Comparison of ENCODE assay signal across 8 cellular contexts in genomic region chr5:180810210-180811011, GRCh38. TPM values are rescaled to one million over a fixed set of nuclear protein-coding genes. Genes with fewer than 3 reads are reported as not detected.
DNase-seq lines count a peak whose midpoint lies in the region; ATAC-seq and TF ChIP-seq lines count a peak whose summit lies in the region.

No MANE protein-coding gene starts in this region.

- H4K8ac ChIP-seq in neuronal stem cell (ENCODE audit: low read depth, low read length): peak overlapping the region; percentile 100

- peak overlapping the region; percentile 97 for H3K14ac ChIP-seq in neuronal stem cell (ENCODE audit: low read length)

- peak overlapping the region; percentile 68 for H3K27ac ChIP-seq in foreskin keratinocyte
- peak overlapping the region; percentile 99 for H3K27ac ChIP-seq in neuronal stem cell (replicated peaks; ENCODE audit: low read length)
- H3K27ac ChIP-seq in subcutaneous abdominal adipose tissue (ENCODE audit: low read depth, low read length): peak overlapping the region; percentile 98

- H3K36me3 ChIP-seq in MG63: peaks cover 23% of the 10 kb centered on the region
- H3K36me3 ChIP-seq in neuronal stem cell (replicated peaks in 1 of 2; ENCODE audit: control insufficient read depth in 2 of 2, insufficient read depth in 2 of 2, low read length in 2 of 2): peaks cover 2 to 18% of the 10 kb centered on the region in 2 donors
- H3K36me3 ChIP-seq in subcutaneous abdominal adipose tissue (ENCODE audit: control insufficient read depth in 5 of 5, insufficient read depth in 5 of 5, low read length in 5 of 5): peaks cover 0 to 24% (median 5%) of the 10 kb centered on the region in 5 donors

- peak overlapping the region; percentile 88 for H4K91ac ChIP-seq in neuronal stem cell (ENCODE audit: low read depth, low read length, poor library complexity)

- H3K9ac ChIP-seq in neuronal stem cell (ENCODE audit: low read depth, low read length, poor library complexity) (peak overlapping the region; percentile 99), subcutaneous abdominal adipose tissue (ENCODE audit: low read length in 5 of 5) (peak overlapping the region in 4 of 5 donors; percentile 84 to 94 (median 90))

- H3K9me3 ChIP-seq in MG63 (no peaks in the 10 kb centered on the region), neuronal stem cell (replicated peaks in 1 of 2; ENCODE audit: control insufficient read depth in 2 of 2, insufficient read depth in 1 of 2, low read depth in 1 of 2, low read length in 2 of 2) (no peaks in the 10 kb centered on the region), subcutaneous abdominal adipose tissue (ENCODE audit: control insufficient read depth in 5 of 5, low read length in 5 of 5) (no peaks in the 10 kb centered on the region)

- H3K4me3 ChIP-seq in MG63 (peak overlapping the region; percentile 85), neuronal stem cell (ENCODE audit: low read length in 2 of 2) (peak overlapping the region; percentile 94 to 95), subcutaneous abdominal adipose tissue (ENCODE audit: low read depth in 1 of 5, low read length in 5 of 5) (peak overlapping the region; percentile 75 to 88 (median 83))

- DNase-seq in GDM1 (lab: John Stamatoyannopoulos, UW) (peak; percentile 92), HCEC 1CT (peak; percentile 93), MG63 (peak; percentile 96), SHP77 treated with DMSO at 0.1 percent for 48 hours (lab: John Stamatoyannopoulos, UW) (peak; percentile 71), foreskin keratinocyte (peak; percentile 89 to 95), neuronal stem cell (ENCODE audit: low spot score) (peak; percentile 95)
- peak; percentile 92 to 99 (median 96) for DNase-seq in activated naive CD4-positive, alpha-beta T cell (lab: John Stamatoyannopoulos, UW)

- H3K23ac ChIP-seq in neuronal stem cell (ENCODE audit: low read depth, low read length, poor library complexity): peak overlapping the region; percentile 99

- H3K4me2 ChIP-seq in neuronal stem cell (ENCODE audit: insufficient read depth, low read length, poor library complexity, severe bottlenecking): peak overlapping the region; percentile 90

- ATAC-seq in foreskin keratinocyte: peak; percentile 81

- peak overlapping the region; percentile 100 for H2AFZ ChIP-seq in neuronal stem cell (ENCODE audit: low read length)

- H3K27me3 ChIP-seq in MG63 (no peaks in the 10 kb centered on the region), foreskin keratinocyte (no peaks in the 10 kb centered on the region), neuronal stem cell (ENCODE audit: control insufficient read depth in 3 of 3, insufficient read depth in 3 of 3, low read depth in 1 of 3, low read length in 3 of 3) (no peaks in the 10 kb centered on the region), subcutaneous abdominal adipose tissue (ENCODE audit: control insufficient read depth in 5 of 5, insufficient read depth in 4 of 5, low read length in 5 of 5) (no peaks in the 10 kb centered on the region)

- peak overlapping the region; percentile 77 for H2BK120ac ChIP-seq in neuronal stem cell (ENCODE audit: low read depth, low read length)

- H2AK5ac ChIP-seq in neuronal stem cell (ENCODE audit: low read depth, low read length): no peak overlapping the region

- H3K79me1 ChIP-seq in neuronal stem cell (ENCODE audit: low read depth, low read length): no peaks in the 10 kb centered on the region

- WGBS in neuronal stem cell (ENCODE audit: extremely low coverage in 2 of 2, insufficient read length in 2 of 2, insufficient replicate concordance in 1 of 2), 2 donors: no CpG with 5 or more reads among the region's 74 CpGs

- H3K18ac ChIP-seq in neuronal stem cell (ENCODE audit: low read length): peak overlapping the region; percentile 100

- peak overlapping the region; percentile 98 for H2BK5ac ChIP-seq in neuronal stem cell (ENCODE audit: low read length)

- peak overlapping the region; percentile 62 for H2BK15ac ChIP-seq in neuronal stem cell (ENCODE audit: low read length)

- H3K4me1 ChIP-seq in foreskin keratinocyte (peaks cover 12% of the 10 kb centered on the region), neuronal stem cell (ENCODE audit: control insufficient read depth in 2 of 2, insufficient read depth in 1 of 2, low read depth in 1 of 2, low read length in 2 of 2) (peaks cover 12 to 23% of the 10 kb centered on the region in 2 donors), subcutaneous abdominal adipose tissue (ENCODE audit: control insufficient read depth in 5 of 5, insufficient read depth in 5 of 5, low read length in 5 of 5) (peaks cover 16 to 78% (median 57%) of the 10 kb centered on the region in 5 donors)

- no peak overlapping the region for H3K4ac ChIP-seq in neuronal stem cell (ENCODE audit: low read length)

- H2BK12ac ChIP-seq in neuronal stem cell (ENCODE audit: low read length): no peak overlapping the region

- TF ChIP-seq CTCF in foreskin keratinocyte (conservative IDR thresholded peaks at IDR 0.05): no peak

RNA-seq across cellular contexts. Expression of gene MGAT1, which starts 7.8 kb away (rescaled TPM):
- 186 and 189 TPM in 2 replicates for total RNA-seq in MG63 (2014; rRNA removed; shearing (Covaris generic); ENCODE audit: low replicate concordance)
- total RNA-seq in foreskin keratinocyte: 85.6 and 105 TPM in 2 replicates
- polyA plus RNA-seq in foreskin keratinocyte: 78.9 and 96.4 TPM in 2 replicates
- 43.6 TPM for polyA plus RNA-seq in neuronal stem cell (2013, experiment 1 of 2)
- polyA plus RNA-seq in neuronal stem cell (2013, experiment 2 of 2): 43.0 TPM

RNA-seq across cellular contexts. Expression of gene ZFP62, which starts 50.7 kb away (rescaled TPM):
- 23.6 and 52.7 TPM in 2 replicates for total RNA-seq in MG63 (2014; rRNA removed; shearing (Covaris generic); ENCODE audit: low replicate concordance)
- 16.0 and 18.3 TPM in 2 replicates for total RNA-seq in foreskin keratinocyte
- polyA plus RNA-seq in foreskin keratinocyte: 7.6 and 9.2 TPM in 2 replicates
- polyA plus RNA-seq in neuronal stem cell (2013, experiment 1 of 2): 36.6 TPM
- polyA plus RNA-seq in neuronal stem cell (2013, experiment 2 of 2): 36.1 TPM

Comparison
In these comparisons a context has a peak if more than half of its experiments do, and no peak if none do; other contexts are left out.
1. Peak in every context shown above with its lines: DNase-seq, ATAC-seq, H3K4me3 ChIP-seq and H3K27ac ChIP-seq.